Comparison of ENCODE assay signal across 29 cellular contexts in the genomic region with DNA sequence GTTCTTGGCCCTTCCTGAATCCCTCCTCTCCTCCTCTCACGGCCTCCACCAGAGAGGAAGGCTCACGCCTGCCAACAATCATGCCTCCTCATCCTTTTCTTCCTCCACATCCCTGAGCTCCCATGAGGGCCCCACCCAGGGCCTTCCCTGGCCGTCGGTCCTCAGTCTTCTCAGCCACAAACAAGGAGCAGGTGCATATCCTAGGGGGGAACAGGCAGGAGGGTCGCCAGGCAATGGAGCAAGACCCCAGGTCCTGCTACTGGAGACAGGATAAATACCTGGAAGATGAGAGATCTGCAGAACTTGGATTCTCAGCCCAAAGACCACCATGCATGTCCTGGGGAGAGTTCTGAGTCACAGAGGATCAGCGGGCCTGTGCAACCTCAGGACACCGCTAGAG.
"Had no signal": no experiment of that assay in that cellular context is flagged by ENCODE, and none has a peak within 500 bp of the region (broad histone marks: within the 10 kb centered on the region; RNA-seq: fewer than 3 reads in every experiment).

No MANE protein-coding gene starts in this region.

- H3K4me3 ChIP-seq: ascending aorta, breast epithelium, cardiac muscle cell, colonic mucosa, gastroesophageal sphincter had no signal

- DNase-seq: activated CD4-positive, alpha-beta memory T cell treated with anti-CD3 and anti-CD28 coated beads, Interleukin-2, amount 10 ng/mL, durations not matched to agents 7 days and 5 days; activated CD4-positive, alpha-beta T cell treated with anti-CD3 and anti-CD28 coated beads for 36 hours; activated CD4-positive, alpha-beta T cell treated with anti-CD3 and anti-CD28 coated beads, Interleukin-2, amount 10 ng/mL, durations not matched to agents 7 days and 5 days; activated CD4-positive, alpha-beta T cell treated with anti-CD3 and anti-CD28 coated beads, Interleukin-2, amount 50 U/mL, for 4 hours; activated CD4-positive, CD25-positive, alpha-beta regulatory T cell; activated CD4-positive, CD25-positive, alpha-beta regulatory T cell treated with anti-CD3 and anti-CD28 coated beads, Interleukin-2, amount 50 U/mL, for 72 hours; activated CD8-positive, alpha-beta memory T cell treated with anti-CD3 and anti-CD28 coated beads, Interleukin-2, amount 50 U/mL, for 48 hours; activated gamma-delta T cell; activated naive CD4-positive, alpha-beta T cell; activated naive CD4-positive, alpha-beta T cell treated with anti-CD3 and anti-CD28 coated beads, Interleukin-2, amount 10 ng/mL, durations not matched to agents 7 days and 5 days; activated naive CD8-positive, alpha-beta T cell treated with anti-CD3 and anti-CD28 coated beads, Interleukin-2, amount 10 ng/mL, durations not matched to agents 7 days and 5 days; activated T-cell treated with anti-CD3 and anti-CD28 coated beads for 4 hours; activated T-cell treated with anti-CD3 and anti-CD28 coated beads, Interleukin-2, amount 50 U/mL, for 24 hours; activated T-cell treated with anti-CD3 and anti-CD28 coated beads, Interleukin-2, amount 50 U/mL, for 72 hours; central memory CD4-positive, alpha-beta T cell; cerebellar nuclear complex; colonic mucosa; effector CD8-positive, alpha-beta T cell; foreskin melanocyte; T-helper 1 cell; T-helper 2 cell had no signal

- H3K27me3 ChIP-seq: ascending aorta, breast epithelium, cardiac muscle cell, colonic mucosa, gastroesophageal sphincter had no signal

- H3K27me3 Mint-ChIP-seq: activated CD4-positive, alpha-beta memory T cell treated with anti-CD3 and anti-CD28 coated beads, Interleukin-2, amount 10 ng/mL, durations not matched to agents 7 days and 5 days; activated CD4-positive, alpha-beta T cell treated with anti-CD3 and anti-CD28 coated beads, Interleukin-2, amount 10 ng/mL, durations not matched to agents 7 days and 5 days; activated naive CD4-positive, alpha-beta T cell treated with anti-CD3 and anti-CD28 coated beads, Interleukin-2, amount 10 ng/mL, durations not matched to agents 7 days and 5 days; activated naive CD8-positive, alpha-beta T cell treated with anti-CD3 and anti-CD28 coated beads, Interleukin-2, amount 10 ng/mL, durations not matched to agents 7 days and 5 days had no signal

- H3K36me3 ChIP-seq: ascending aorta, breast epithelium, cardiac muscle cell, colonic mucosa, gastroesophageal sphincter had no signal

- H3K4me1 Mint-ChIP-seq: activated CD4-positive, alpha-beta memory T cell treated with anti-CD3 and anti-CD28 coated beads, Interleukin-2, amount 10 ng/mL, durations not matched to agents 7 days and 5 days; activated CD4-positive, alpha-beta T cell treated with anti-CD3 and anti-CD28 coated beads for 36 hours; activated CD4-positive, alpha-beta T cell treated with anti-CD3 and anti-CD28 coated beads, Interleukin-2, amount 10 ng/mL, durations not matched to agents 7 days and 5 days; activated naive CD4-positive, alpha-beta T cell treated with anti-CD3 and anti-CD28 coated beads, Interleukin-2, amount 10 ng/mL, durations not matched to agents 7 days and 5 days; activated naive CD8-positive, alpha-beta T cell treated with anti-CD3 and anti-CD28 coated beads, Interleukin-2, amount 10 ng/mL, durations not matched to agents 7 days and 5 days had no signal

- H3K4me1 ChIP-seq: ascending aorta, breast epithelium, colonic mucosa, gastroesophageal sphincter had no signal

- H3K4me3 Mint-ChIP-seq: activated CD4-positive, alpha-beta memory T cell treated with anti-CD3 and anti-CD28 coated beads, Interleukin-2, amount 10 ng/mL, durations not matched to agents 7 days and 5 days; activated CD4-positive, alpha-beta T cell treated with anti-CD3 and anti-CD28 coated beads for 36 hours; activated CD4-positive, alpha-beta T cell treated with anti-CD3 and anti-CD28 coated beads, Interleukin-2, amount 10 ng/mL, durations not matched to agents 7 days and 5 days; activated naive CD4-positive, alpha-beta T cell treated with anti-CD3 and anti-CD28 coated beads, Interleukin-2, amount 10 ng/mL, durations not matched to agents 7 days and 5 days; activated naive CD8-positive, alpha-beta T cell treated with anti-CD3 and anti-CD28 coated beads, Interleukin-2, amount 10 ng/mL, durations not matched to agents 7 days and 5 days; activated T-cell treated with anti-CD3 and anti-CD28 coated beads, Interleukin-2, amount 50 U/mL, for 24 hours; activated T-cell treated with anti-CD3 and anti-CD28 coated beads, Interleukin-2, amount 50 U/mL, for 72 hours; brain had no signal

- H3K9me3 ChIP-seq: ascending aorta, colonic mucosa had no signal

- H3K9me3 Mint-ChIP-seq: activated CD4-positive, alpha-beta T cell treated with anti-CD3 and anti-CD28 coated beads, Interleukin-2, amount 10 ng/mL, durations not matched to agents 7 days and 5 days; activated naive CD8-positive, alpha-beta T cell treated with anti-CD3 and anti-CD28 coated beads, Interleukin-2, amount 10 ng/mL, durations not matched to agents 7 days and 5 days; activated T-cell treated with anti-CD3 and anti-CD28 coated beads, Interleukin-2, amount 50 U/mL, for 24 hours had no signal

- H3K27ac ChIP-seq: ascending aorta, breast epithelium, cardiac muscle cell, colonic mucosa, epithelial cell of prostate, gastroesophageal sphincter had no signal

- ATAC-seq: activated CD4-positive, alpha-beta T cell treated with anti-CD3 and anti-CD28 coated beads for 36 hours; activated naive CD4-positive, alpha-beta T cell treated with anti-CD3 and anti-CD28 coated beads, Interleukin-2, amount 50 U/mL, for 72 hours; activated T-cell treated with anti-CD3 and anti-CD28 coated beads, Interleukin-2, amount 50 U/mL, for 72 hours; esophagus mucosa; gastroesophageal sphincter had no signal

- H3K36me3 Mint-ChIP-seq: activated naive CD4-positive, alpha-beta T cell treated with anti-CD3 and anti-CD28 coated beads, Interleukin-2, amount 10 ng/mL, durations not matched to agents 7 days and 5 days; activated naive CD4-positive, alpha-beta T cell treated with anti-CD3 and anti-CD28 coated beads, Interleukin-2, amount 50 U/mL, for 72 hours; activated naive CD8-positive, alpha-beta T cell treated with anti-CD3 and anti-CD28 coated beads, Interleukin-2, amount 10 ng/mL, durations not matched to agents 7 days and 5 days; brain had no signal

- H3K27ac Mint-ChIP-seq: activated CD4-positive, alpha-beta memory T cell treated with anti-CD3 and anti-CD28 coated beads, Interleukin-2, amount 10 ng/mL, durations not matched to agents 7 days and 5 days; activated CD4-positive, alpha-beta T cell treated with anti-CD3 and anti-CD28 coated beads for 36 hours; activated CD4-positive, alpha-beta T cell treated with anti-CD3 and anti-CD28 coated beads, Interleukin-2, amount 10 ng/mL, durations not matched to agents 7 days and 5 days; activated naive CD4-positive, alpha-beta T cell treated with anti-CD3 and anti-CD28 coated beads, Interleukin-2, amount 10 ng/mL, durations not matched to agents 7 days and 5 days; activated naive CD4-positive, alpha-beta T cell treated with anti-CD3 and anti-CD28 coated beads, Interleukin-2, amount 50 U/mL, for 72 hours; activated naive CD8-positive, alpha-beta T cell treated with anti-CD3 and anti-CD28 coated beads, Interleukin-2, amount 10 ng/mL, durations not matched to agents 7 days and 5 days; activated T-cell treated with anti-CD3 and anti-CD28 coated beads, Interleukin-2, amount 50 U/mL, for 24 hours; activated T-cell treated with anti-CD3 and anti-CD28 coated beads, Interleukin-2, amount 50 U/mL, for 72 hours had no signal
